Comparison of ENCODE assay signal across 6 cellular contexts in genomic region chr10:74300074-74300621, GRCh38.
A peak's percentile ranks its signal among the peaks of the same experiment; 100 is the strongest.
DNase-seq lines count a peak whose midpoint lies in the region; ATAC-seq and TF ChIP-seq lines count a peak whose summit lies in the region.
"Not testable (repeated sequence)": the region's sequence is repeated elsewhere in the genome, so short reads cannot be mapped to it uniquely, and the experiment has no call there.

No MANE protein-coding gene starts in this region.

- H3K27me3 ChIP-seq in cardiac muscle cell, neutrophil: not testable (repeated sequence)

- not testable (repeated sequence) for H3K4me1 ChIP-seq in HEK293 (ENCODE audit: control insufficient read depth, insufficient read depth, low read length); cardiac muscle cell (ENCODE audit: low read depth)
- peaks cover 2 to 11% of the 10 kb centered on the region in 2 experiments for H3K4me1 ChIP-seq in neutrophil (ENCODE audit: control insufficient read depth in 1 of 2, insufficient read depth in 1 of 2, low read depth in 1 of 2, low read length in 1 of 2)

- not testable (repeated sequence) for H3K4me3 ChIP-seq in HEK293 (ENCODE audit: low read depth, low read length); SK-N-MC; cardiac muscle cell; neutrophil (ENCODE audit: low read depth in 1 of 2, low read length in 1 of 2)

- H3K27me3 Mint-ChIP-seq in CD14-positive monocyte (ENCODE audit: low read depth in 3 of 3); activated T-helper 17 cell treated with anti-CD3 and anti-CD28 coated beads, Interleukin-2, amount 50 U/mL, for 72 hours: not testable (repeated sequence)

- TF ChIP-seq CTCF in CD14-positive monocyte (IDR thresholded peaks at IDR 0.05); HEK293 (tag by site-specific recombination; IDR thresholded peaks at IDR 0.05); cardiac muscle cell (IDR thresholded peaks at IDR 0.05; ENCODE audit: low read depth, low read length); neutrophil (IDR thresholded peaks at IDR 0.05): not testable (repeated sequence)

- peak overlapping the region in 1 of 2 donors; percentile 20 for H3K4me3 Mint-ChIP-seq in CD14-positive monocyte
- H3K4me3 Mint-ChIP-seq in activated T-helper 17 cell treated with anti-CD3 and anti-CD28 coated beads, Interleukin-2, amount 50 U/mL, for 72 hours: not testable (repeated sequence)

- not testable (repeated sequence) for ATAC-seq in activated T-helper 17 cell treated with anti-CD3 and anti-CD28 coated beads, Interleukin-2, amount 50 U/mL, for 72 hours (replicated peaks)

- H3K4me1 Mint-ChIP-seq in CD14-positive monocyte: peaks cover 14% of the 10 kb centered on the region
- not testable (repeated sequence) for H3K4me1 Mint-ChIP-seq in activated T-helper 17 cell treated with anti-CD3 and anti-CD28 coated beads, Interleukin-2, amount 50 U/mL, for 72 hours

- H3K9me3 Mint-ChIP-seq in CD14-positive monocyte; activated T-helper 17 cell treated with anti-CD3 and anti-CD28 coated beads, Interleukin-2, amount 50 U/mL, for 72 hours: not testable (repeated sequence)

- H3K9ac ChIP-seq in SK-N-MC (ENCODE audit: insufficient read length): not testable (repeated sequence)

- not testable (repeated sequence) for H3K36me3 Mint-ChIP-seq in CD14-positive monocyte; activated T-helper 17 cell treated with anti-CD3 and anti-CD28 coated beads, Interleukin-2, amount 50 U/mL, for 72 hours (ENCODE audit: low read depth)

- POLR2A ChIA-PET in HEK293 (lab: Yijun Ruan, JAX): not testable (repeated sequence)

- H3K27ac Mint-ChIP-seq in CD14-positive monocyte: peak overlapping the region; percentile 68 to 92 (median 81)
- H3K27ac Mint-ChIP-seq in activated T-helper 17 cell treated with anti-CD3 and anti-CD28 coated beads, Interleukin-2, amount 50 U/mL, for 72 hours: peak overlapping the region; percentile 8

- not testable (repeated sequence) for DNase-seq in CD14-positive monocyte (ENCODE audit: low spot score); SK-N-MC (ENCODE audit: low read depth, low spot score); cardiac muscle cell (ENCODE audit: low read depth in 1 of 2, low spot score in 1 of 2)

- not testable (repeated sequence) for H3K9me3 ChIP-seq in HEK293 (ENCODE audit: control insufficient read depth, insufficient read depth, low read depth, low read length); SK-N-MC (ENCODE audit: low read depth, low read length); cardiac muscle cell (ENCODE audit: low read depth); neutrophil

- intact Hi-C loops in CD14-positive monocyte (cut with micrococcal nuclease): not testable (repeated sequence)

- CTCF ChIA-PET in HEK293 (lab: Yijun Ruan, JAX): interaction anchor here (0.6 to 0.7 kb wide), 3 partner anchors 22 to 917 kb away, joined by 3 read pairs; no protein-coding TSS in a partner anchor

- not testable (repeated sequence) for H3K27ac ChIP-seq in HEK293 (ENCODE audit: extremely low read depth, low read depth, low read length)
- H3K27ac ChIP-seq in SK-N-MC (peak overlapping the region; percentile 67; the same call in 1 of the 2 replicates), cardiac muscle cell (peak overlapping the region; percentile 44), neutrophil (peak overlapping the region; percentile 16)

- not testable (repeated sequence) for H3K36me3 ChIP-seq in HEK293 (ENCODE audit: control insufficient read depth in 2 of 2, insufficient read depth in 1 of 2, low read length in 2 of 2); SK-N-MC (ENCODE audit: insufficient read depth, low read length); cardiac muscle cell; neutrophil

TF ChIP-seq in HEK293, 187 proteins besides CTCF, POLR2A, EP300 and RAD21:
- TF ChIP-seq ZNF366 (tag by site-specific recombination; conservative IDR thresholded peaks at IDR 0.05): peak; percentile 93
